Comparison of ENCODE assay signal across 8 cellular contexts in genomic region chr10:64476520-64476919, GRCh38.
"Had no signal": no experiment of that assay in that cellular context is flagged by ENCODE, and none has a peak within 500 bp of the region (broad histone marks: within the 10 kb centered on the region; RNA-seq: fewer than 3 reads in every experiment).

No MANE protein-coding gene starts in this region.

- FAIRE-seq: G401.6, GM12878, GM12891, GM12892, GM18507, GM19239 had no signal

- ATAC-seq: GM12878 had no signal

- DNase-seq: GDM1, GF-D8 had no signal

- H3K4me3 ChIP-seq: GM12878 had no signal
